11 cellular contexts compared by ENCODE assay signal in the genomic region with DNA sequence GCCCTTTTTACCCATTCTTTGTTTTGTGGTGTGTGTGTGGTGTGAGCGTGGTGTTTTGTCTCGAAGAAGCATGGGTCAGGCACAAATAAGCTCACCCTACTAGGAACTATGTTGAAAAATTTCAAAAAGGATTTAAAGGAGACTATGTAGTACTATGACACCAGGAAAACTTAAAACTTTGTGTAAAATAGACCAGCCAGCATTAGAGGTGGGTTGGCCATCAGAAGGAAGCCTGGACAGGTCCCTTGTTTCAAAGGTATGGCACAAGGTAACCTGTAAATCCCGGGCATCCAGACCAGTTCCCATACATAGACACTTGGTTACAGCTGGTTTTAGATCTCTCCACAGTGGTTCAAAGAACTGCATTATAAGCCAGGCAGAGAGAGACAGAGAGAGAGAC. TPM values are rescaled to one million over a fixed set of nuclear protein-coding genes. Genes with fewer than 3 reads are reported as not detected.
DNase-seq lines count a peak whose midpoint lies in the region; ATAC-seq, FAIRE-seq and TF ChIP-seq lines count a peak whose summit lies in the region.
"Not testable (repeated sequence)": the region's sequence is repeated elsewhere in the genome, so short reads cannot be mapped to it uniquely, and the experiment has no call there.
"Had no signal": no experiment of that assay in that cellular context is flagged by ENCODE, and none has a peak within 500 bp of the region (broad histone marks: within the 10 kb centered on the region; RNA-seq: fewer than 3 reads in every experiment).

No MANE protein-coding gene starts in this region.

- not testable (repeated sequence) for H4K5ac ChIP-seq in mesendoderm (ENCODE audit: low read length)

- not testable (repeated sequence) for H3K9me3 ChIP-seq in CD4-positive, alpha-beta memory T cell (ENCODE audit: control insufficient read depth in 1 of 2, low read length in 2 of 2); GM12878 (replicated peaks; ENCODE audit: control insufficient read depth, insufficient read depth, low read length)

- H3K4ac ChIP-seq in mesendoderm (ENCODE audit: low read depth, low read length) = not testable (repeated sequence)

- not testable (repeated sequence) for H2BK5ac ChIP-seq in mesendoderm (ENCODE audit: low read length)

- POLR2A ChIA-PET in CD4-positive, alpha-beta memory T cell (lab: Charles Lee; ENCODE audit: partially characterized antibody) = interaction anchor here (0.8 to 1.0 kb wide), 2 partner anchors 39 to 122 kb away, joined by 3 to 4 read pairs; a partner anchor contains a TSS
- POLR2A ChIA-PET in T-cell (lab: Charles Lee) = interaction anchor here in 1 of 2 donors (0.6 kb wide), 1 partner anchor 201 kb away, joined by 5 read pairs; no protein-coding TSS in a partner anchor
- POLR2A ChIA-PET in activated CD4-positive, alpha-beta memory T cell treated with anti-CD3 and anti-CD28 coated beads for 36 hours (lab: Charles Lee); GM12878 (lab: Charles Lee): not testable (repeated sequence)

- CTCF ChIA-PET in CD4-positive, alpha-beta memory T cell (lab: Charles Lee; ENCODE audit: partially characterized antibody) = interaction anchor here (1.9 kb wide), 1 partner anchor 21 kb away, joined by 5 read pairs; no protein-coding TSS in a partner anchor
- CTCF ChIA-PET in T-cell (lab: Charles Lee) = interaction anchor here in 1 of 2 donors (0.6 kb wide), 1 partner anchor 9 kb away, joined by 3 read pairs; no protein-coding TSS in a partner anchor
- CTCF ChIA-PET in activated CD4-positive, alpha-beta memory T cell treated with anti-CD3 and anti-CD28 coated beads for 36 hours (lab: Charles Lee); GM12878 (lab: Yijun Ruan, JAX): not testable (repeated sequence)

- H3K18ac ChIP-seq in mesendoderm (ENCODE audit: low read length) = not testable (repeated sequence)

- H3K27ac Mint-ChIP-seq in CD4-positive, alpha-beta memory T cell = peak overlapping the region; percentile 5 to 97 (median 87)
- peak overlapping the region; percentile 84 to 95 for H3K27ac Mint-ChIP-seq in T-cell
- peak overlapping the region; percentile 77 for H3K27ac Mint-ChIP-seq in activated CD4-positive, alpha-beta memory T cell treated with anti-CD3 and anti-CD28 coated beads for 36 hours
- peak overlapping the region; percentile 60 for H3K27ac Mint-ChIP-seq in activated T-helper 1 cell treated with anti-CD3 and anti-CD28 coated beads, Interleukin-12 subunit alpha, Interleukin-12 subunit beta, Interleukin-2, Interleukin-4 antibody, amounts not matched to agents 30 ng/mL and 10 ng/mL and 1 ng/mL, durations not matched to agents 14 hours and 24 hours and 36 hours
- peak overlapping the region; percentile 96 for H3K27ac Mint-ChIP-seq in stimulated activated naive B cell treated with anti-CD40 and anti-IgM and Interleukin-4, amounts not matched to agents 10 μg/mL and 1 μg/mL and 100 μg/mL, for 72 hours

- in situ Hi-C loops in GM12878 (cut with MboI) = not testable (repeated sequence)

- peak overlapping the region; percentile 88 for H3K4me2 ChIP-seq in GM12878 (ENCODE audit: control insufficient read depth, insufficient read depth)
- not testable (repeated sequence) for H3K4me2 ChIP-seq in mesendoderm (ENCODE audit: low read length)

- not testable (repeated sequence) for TF ChIP-seq RAD21 in GM12878 (IDR thresholded peaks at IDR 0.05; ENCODE audit: insufficient read depth, low read depth, low read length)

- peak overlapping the region; percentile 24; the same call in 1 of the 2 replicates for H2AFZ ChIP-seq in GM12878 (ENCODE audit: control insufficient read depth, low read depth, low read length)

- not testable (repeated sequence) for H3K36me3 Mint-ChIP-seq in CD4-positive, alpha-beta memory T cell; T-cell; activated CD4-positive, alpha-beta memory T cell treated with anti-CD3 and anti-CD28 coated beads for 36 hours; activated T-helper 1 cell treated with anti-CD3 and anti-CD28 coated beads, Interleukin-12 subunit alpha, Interleukin-12 subunit beta, Interleukin-2, Interleukin-4 antibody, amounts not matched to agents 30 ng/mL and 10 ng/mL and 1 ng/mL, durations not matched to agents 14 hours and 24 hours and 36 hours (ENCODE audit: low read depth)
- H3K36me3 Mint-ChIP-seq in stimulated activated naive B cell treated with anti-CD40 and anti-IgM and Interleukin-4, amounts not matched to agents 10 μg/mL and 1 μg/mL and 100 μg/mL, for 72 hours = peaks cover 15 to 30% of the 10 kb centered on the region in 2 donors

- not testable (repeated sequence) for TF ChIP-seq CTCF in GM12875 (IDR thresholded peaks at IDR 0.05; ENCODE audit: borderline replicate concordance, insufficient read depth, low read depth, low read length); GM12878 (IDR thresholded peaks at IDR 0.05 in 2 of 3, conservative IDR thresholded peaks at IDR 0.05 in 1 of 3; ENCODE audit: control insufficient read depth in 2 of 3, extremely low read depth in 1 of 3, insufficient read depth in 1 of 3, low read depth in 3 of 3, low read length in 3 of 3)

- TF ChIP-seq EP300 in GM12878 (IDR thresholded peaks at IDR 0.05; ENCODE audit: borderline replicate concordance in 1 of 2, control insufficient read depth in 1 of 2, low read depth in 2 of 2, low read length in 2 of 2) = not testable (repeated sequence)

- peaks cover 33% of the 10 kb centered on the region for H3K4me1 ChIP-seq in CD4-positive, alpha-beta memory T cell (ENCODE audit: insufficient read depth, low read length)
- H3K4me1 ChIP-seq in GM12878 (ENCODE audit: control insufficient read depth, insufficient read depth, low read length) = peaks cover 13% of the 10 kb centered on the region
- H3K4me1 ChIP-seq in mesendoderm (ENCODE audit: control insufficient read depth, low read depth, low read length) = not testable (repeated sequence)

- H3K9me3 Mint-ChIP-seq in CD4-positive, alpha-beta memory T cell; T-cell; activated CD4-positive, alpha-beta memory T cell treated with anti-CD3 and anti-CD28 coated beads for 36 hours; activated T-helper 1 cell treated with anti-CD3 and anti-CD28 coated beads, Interleukin-12 subunit alpha, Interleukin-12 subunit beta, Interleukin-2, Interleukin-4 antibody, amounts not matched to agents 30 ng/mL and 10 ng/mL and 1 ng/mL, durations not matched to agents 14 hours and 24 hours and 36 hours; stimulated activated naive B cell treated with anti-CD40 and anti-IgM and Interleukin-4, amounts not matched to agents 10 μg/mL and 1 μg/mL and 100 μg/mL, for 72 hours: not testable (repeated sequence)

- SMC1A ChIA-PET in GM12878 (lab: Charles Lee; ENCODE audit: uncharacterized antibody, unreplicated experiment) = interaction anchor here (1.3 kb wide), 1 partner anchor 432 kb away, joined by 3 read pairs; no protein-coding TSS in a partner anchor

- TSS peak; percentile 74 for BruUV-seq in GM12878 (replicated peaks; lab: Mats Ljungman, UMichigan)

- peaks cover 17 to 44% (median 30%) of the 10 kb centered on the region in 4 donors for H3K4me1 Mint-ChIP-seq in CD4-positive, alpha-beta memory T cell
- H3K4me1 Mint-ChIP-seq in T-cell = peaks cover 29 to 37% (median 33%) of the 10 kb centered on the region in 3 donors
- peaks cover 26% of the 10 kb centered on the region for H3K4me1 Mint-ChIP-seq in activated CD4-positive, alpha-beta memory T cell treated with anti-CD3 and anti-CD28 coated beads for 36 hours (ENCODE audit: low read depth)
- peaks cover 30% of the 10 kb centered on the region for H3K4me1 Mint-ChIP-seq in activated T-helper 1 cell treated with anti-CD3 and anti-CD28 coated beads, Interleukin-12 subunit alpha, Interleukin-12 subunit beta, Interleukin-2, Interleukin-4 antibody, amounts not matched to agents 30 ng/mL and 10 ng/mL and 1 ng/mL, durations not matched to agents 14 hours and 24 hours and 36 hours (ENCODE audit: low read depth)
- H3K4me1 Mint-ChIP-seq in stimulated activated naive B cell treated with anti-CD40 and anti-IgM and Interleukin-4, amounts not matched to agents 10 μg/mL and 1 μg/mL and 100 μg/mL, for 72 hours = peaks cover 27 to 41% of the 10 kb centered on the region in 2 donors

- H2BK15ac ChIP-seq in mesendoderm (replicated peaks; ENCODE audit: low read depth) = not testable (repeated sequence)

- not testable (repeated sequence) for H3K79me1 ChIP-seq in mesendoderm (ENCODE audit: low read length)

- not testable (repeated sequence) for H3K27me3 Mint-ChIP-seq in CD4-positive, alpha-beta memory T cell; T-cell; activated CD4-positive, alpha-beta memory T cell treated with anti-CD3 and anti-CD28 coated beads for 36 hours; activated T-helper 1 cell treated with anti-CD3 and anti-CD28 coated beads, Interleukin-12 subunit alpha, Interleukin-12 subunit beta, Interleukin-2, Interleukin-4 antibody, amounts not matched to agents 30 ng/mL and 10 ng/mL and 1 ng/mL, durations not matched to agents 14 hours and 24 hours and 36 hours (ENCODE audit: insufficient read depth); stimulated activated naive B cell treated with anti-CD40 and anti-IgM and Interleukin-4, amounts not matched to agents 10 μg/mL and 1 μg/mL and 100 μg/mL, for 72 hours

- not testable (repeated sequence) for H4K8ac ChIP-seq in mesendoderm (ENCODE audit: low read depth, low read length)

- peak overlapping the region; percentile 79 to 87 (median 82) for H3K4me3 Mint-ChIP-seq in CD4-positive, alpha-beta memory T cell
- H3K4me3 Mint-ChIP-seq in T-cell = peak overlapping the region; percentile 45 to 77 (median 49)
- peak overlapping the region; percentile 67 for H3K4me3 Mint-ChIP-seq in activated CD4-positive, alpha-beta memory T cell treated with anti-CD3 and anti-CD28 coated beads for 36 hours
- not testable (repeated sequence) for H3K4me3 Mint-ChIP-seq in activated T-helper 1 cell treated with anti-CD3 and anti-CD28 coated beads, Interleukin-12 subunit alpha, Interleukin-12 subunit beta, Interleukin-2, Interleukin-4 antibody, amounts not matched to agents 30 ng/mL and 10 ng/mL and 1 ng/mL, durations not matched to agents 14 hours and 24 hours and 36 hours
- H3K4me3 Mint-ChIP-seq in stimulated activated naive B cell treated with anti-CD40 and anti-IgM and Interleukin-4, amounts not matched to agents 10 μg/mL and 1 μg/mL and 100 μg/mL, for 72 hours = peak overlapping the region; percentile 85 to 91

- H3K9ac ChIP-seq in GM12878 (ENCODE audit: control insufficient read depth, insufficient read depth, low read length) = peak overlapping the region; percentile 70
- H3K9ac ChIP-seq in mesendoderm (ENCODE audit: low read length) = not testable (repeated sequence)

- H2BK120ac ChIP-seq in mesendoderm (ENCODE audit: low read depth, low read length) = not testable (repeated sequence)

- H2AK5ac ChIP-seq in mesendoderm (ENCODE audit: low read length) = not testable (repeated sequence)

- not testable (repeated sequence) for TF ChIP-seq POLR2A in GM12878 (IDR thresholded peaks at IDR 0.05; ENCODE audit: low read depth, low read length)

- not testable (repeated sequence) for ATAC-seq in T-cell (replicated peaks in 1 of 4); GM12878; stimulated activated naive B cell treated with anti-CD40 and anti-IgM and Interleukin-4, amounts not matched to agents 10 μg/mL and 1 μg/mL and 100 μg/mL, for 72 hours (replicated peaks)

- not testable (repeated sequence) for H3K27me3 ChIP-seq in CD4-positive, alpha-beta memory T cell (ENCODE audit: insufficient read depth, low read length); GM12878 (replicated peaks in 1 of 2; ENCODE audit: control insufficient read depth in 2 of 2, insufficient read depth in 2 of 2, low read length in 1 of 2); mesendoderm (ENCODE audit: insufficient read depth, low read length, poor library complexity)

- RAD21 ChIA-PET in GM12878 (lab: Charles Lee; ENCODE audit: unreplicated experiment) = not testable (repeated sequence)

- not testable (repeated sequence) for H3K56ac ChIP-seq in mesendoderm (ENCODE audit: low read length)

- not testable (repeated sequence) for H4K20me1 ChIP-seq in GM12878 (ENCODE audit: control insufficient read depth, insufficient read depth)

- not testable (repeated sequence) for H3K23ac ChIP-seq in mesendoderm (ENCODE audit: low read length)

- DNase-seq in CD4-positive, alpha-beta memory T cell; T-cell; activated CD4-positive, alpha-beta memory T cell treated with anti-CD3 and anti-CD28 coated beads for 36 hours; activated T-helper 1 cell treated with anti-CD3 and anti-CD28 coated beads, Interleukin-12 subunit alpha, Interleukin-12 subunit beta, Interleukin-2, Interleukin-4 antibody, amounts not matched to agents 30 ng/mL and 10 ng/mL and 1 ng/mL, durations not matched to agents 14 hours and 24 hours and 36 hours (ENCODE audit: low spot score); GM12878 (ENCODE audit: low read depth, low spot score); stimulated activated naive B cell treated with anti-CD40 and anti-IgM and Interleukin-4, amounts not matched to agents 10 μg/mL and 1 μg/mL and 100 μg/mL, for 72 hours: not testable (repeated sequence)
- peak; percentile 16 for DNase-seq in mesendoderm

- WGBS in GM12878 (ENCODE audit: insufficient coverage, insufficient replicate concordance, low lambda C conversion rate, missing lambda C conversion rate) = 2% methylated on average over 3 of the region's 3 CpGs
- WGBS in mesendoderm (ENCODE audit: extremely low coverage, insufficient coverage, low lambda C conversion rate) = no CpG with 5 or more reads among the region's 3 CpGs

- peak overlapping the region; percentile 31 for H3K27ac ChIP-seq in CD4-positive, alpha-beta memory T cell (ENCODE audit: low read depth, low read length)
- peak overlapping the region; percentile 74 for H3K27ac ChIP-seq in GM12878 (ENCODE audit: control insufficient read depth, insufficient read depth)
- H3K27ac ChIP-seq in mesendoderm (ENCODE audit: low read depth, low read length) = not testable (repeated sequence)

- FAIRE-seq in GM12878 (lab: Jason Lieb, UNC) = not testable (repeated sequence)

- not testable (repeated sequence) for H3K36me3 ChIP-seq in CD4-positive, alpha-beta memory T cell (ENCODE audit: insufficient read depth, low read length); GM12878 (ENCODE audit: control insufficient read depth in 2 of 2, insufficient read depth in 2 of 2, low read length in 1 of 2); mesendoderm (ENCODE audit: control insufficient read depth, insufficient read depth, low read length)

- H3K4me3 ChIP-seq in CD4-positive, alpha-beta memory T cell (ENCODE audit: low read length in 2 of 2); mesendoderm (ENCODE audit: low read length): not testable (repeated sequence)
- H3K4me3 ChIP-seq in GM12875 (ENCODE audit: low read depth, low read length) = peak overlapping the region; percentile 48
- H3K4me3 ChIP-seq in GM12878 = peak overlapping the region; percentile 68

- intact Hi-C loops in CD4-positive, alpha-beta memory T cell (cut with micrococcal nuclease) = loop anchor here (5.0 kb wide), 1 partner anchor 129 kb away; no protein-coding TSS in a partner anchor
- intact Hi-C loops in activated CD4-positive, alpha-beta memory T cell treated with anti-CD3 and anti-CD28 coated beads for 36 hours (cut with micrococcal nuclease) = not testable (repeated sequence)
- intact Hi-C loops in activated T-helper 1 cell treated with anti-CD3 and anti-CD28 coated beads, Interleukin-12 subunit alpha, Interleukin-12 subunit beta, Interleukin-2, Interleukin-4 antibody, amounts not matched to agents 30 ng/mL and 10 ng/mL and 1 ng/mL, durations not matched to agents 14 hours and 24 hours and 36 hours (cut with micrococcal nuclease) = loop anchor here (2.0 kb wide), 3 partner anchors 47 to 365 kb away; no protein-coding TSS in a partner anchor
- intact Hi-C loops in GM12878 (cut with micrococcal nuclease; ENCODE audit: unreplicated experiment) = loop anchor here (2.0 to 5.0 kb wide), 3 partner anchors 39 to 315 kb away; a partner anchor contains a TSS

- peaks cover 11% of the 10 kb centered on the region for H3K79me2 ChIP-seq in GM12878 (ENCODE audit: control insufficient read depth, insufficient read depth, low read length)
- H3K79me2 ChIP-seq in mesendoderm (ENCODE audit: control insufficient read depth, insufficient read depth, low read length) = not testable (repeated sequence)

RNA-seq across cellular contexts. Expression of a gene that starts 38.8 kb away (rescaled TPM):
- 10 to 100 TPM; 24.1 to 29.7 TPM for total RNA-seq in CD4-positive, alpha-beta memory T cell
- 10 to 100 TPM; 55.1 to 69.2 TPM for polyA plus RNA-seq in CD4-positive, alpha-beta memory T cell
- 10 to 100 TPM; 27.5 to 73.8 (median 38.5) TPM for total RNA-seq in T-cell
- 1 to 10 TPM; 3.7 to 3.8 TPM for total RNA-seq in activated CD4-positive, alpha-beta memory T cell treated with anti-CD3 and anti-CD28 coated beads for 36 hours
- 3.1 and 4.6 TPM in 2 replicates for total RNA-seq in activated T-helper 1 cell treated with anti-CD3 and anti-CD28 coated beads, Interleukin-12 subunit alpha, Interleukin-12 subunit beta, Interleukin-2, Interleukin-4 antibody, amounts not matched to agents 30 ng/mL and 10 ng/mL and 1 ng/mL, durations not matched to agents 14 hours and 24 hours and 36 hours
- 4.7 and 6.5 TPM in 2 replicates for total RNA-seq in GM12878 (2013; cell fraction: nucleolus; rRNA removed)
- 0.33 and 0.40 TPM in 2 replicates for total RNA-seq in GM12878 (2014; rRNA removed)
- 0.14 and 0.31 TPM in 2 replicates for total RNA-seq in GM12878 (2014; rRNA removed; fragmentation: Illumina TruSeq; extraction: Trizol)
- 0.43 and 0.44 TPM in 2 replicates for total RNA-seq in GM12878 (2021)
- not detected for polyA plus RNA-seq in GM12878 (2011; ENCODE audit: low read depth)
- 2.3 and 3.0 TPM in 2 replicates for polyA plus RNA-seq in GM12878 (2011; rRNA removed)
- 2.3 and 3.5 TPM in 2 replicates for polyA plus RNA-seq in GM12878 (2011; cell fraction: cytosol; rRNA removed)
- polyA plus RNA-seq in GM12878 (2011; cell fraction: nucleus; rRNA removed) = 2.8 and 5.0 TPM in 2 replicates
- 0.11 TPM in 1 of 2 replicates, not detected in the other for polyA plus RNA-seq in GM12878 (2012)
- 0.46 and 0.82 TPM in 2 replicates for polyA plus RNA-seq in GM12878 (2014; fragmentation: Illumina TruSeq; extraction: Trizol)
- polyA plus RNA-seq in GM12878 (2014; fragmentation: Nextera tagmentation; extraction: Ambion mirVana) = under 1 TPM; 0.16 to 0.39 TPM
- polyA plus RNA-seq in GM12878 (2014; rRNA removed) = 0.04 and 0.27 TPM in 2 replicates
- not detected for polyA plus RNA-seq in GM12878 (2016; fragmentation: Nextera tagmentation; extraction: Ambion mirVana)
- 1.7 and 3.6 TPM in 2 replicates for polyA minus RNA-seq in GM12878 (2011; rRNA and poly(A)+ RNA removed)
- not detected in 2 replicates for polyA minus RNA-seq in GM12878 (2011; cell fraction: cytosol; rRNA and poly(A)+ RNA removed)
- 0.85 and 1.1 TPM in 2 replicates for polyA minus RNA-seq in GM12878 (2011; cell fraction: nucleus; rRNA and poly(A)+ RNA removed)
- polyA plus RNA-seq in mesendoderm (2013, experiment 1 of 2) = 6.8 TPM
- 6.4 TPM for polyA plus RNA-seq in mesendoderm (2013, experiment 2 of 2)
- total RNA-seq: A673, MCF 10A, PC-9 had no signal
